Comparison of ENCODE assay signal across 22 cellular contexts in genomic region chr4:184510431-184510830, GRCh38. TPM values are rescaled to one million over a fixed set of nuclear protein-coding genes. Genes with fewer than 3 reads are reported as not detected.
DNase-seq lines count a peak whose midpoint lies in the region; ATAC-seq and TF ChIP-seq lines count a peak whose summit lies in the region.
"Had no signal": no experiment of that assay in that cellular context is flagged by ENCODE, and none has a peak within 500 bp of the region (broad histone marks: within the 10 kb centered on the region; RNA-seq: fewer than 3 reads in every experiment).

No MANE protein-coding gene starts in this region.

- TF ChIP-seq CTCF in NB4 (IDR thresholded peaks at IDR 0.05; ENCODE audit: low read depth, low read length) (no peak), lung (IDR thresholded peaks at IDR 0.05; ENCODE audit: control extremely low read depth, extremely low read depth) (no peak), coronary artery (IDR thresholded peaks at IDR 0.05) (no peak), progenitor cell of endocrine pancreas (IDR thresholded peaks at IDR 0.05; ENCODE audit: unreplicated experiment) (no peak)

- ATAC-seq in lung (ENCODE audit: insufficient read depth, low FRiP score), result peak; percentile 32
- ATAC-seq: A549, HCT116 had no signal

- peaks cover 0 to 4% of the 10 kb centered on the region in 2 donors for H3K9me3 ChIP-seq in lung (ENCODE audit: control insufficient read depth in 2 of 2, insufficient read depth in 1 of 2, low read length in 1 of 2)
- H3K9me3 ChIP-seq: A549, Peyer's patch had no signal

- H3K36me3 Mint-ChIP-seq in progenitor cell of endocrine pancreas (ENCODE audit: insufficient read depth), result no peaks in the 10 kb centered on the region

- H3K27me3 ChIP-seq in lung (ENCODE audit: control insufficient read depth, insufficient read depth), result no peaks in the 10 kb centered on the region
- H3K27me3 ChIP-seq: Peyer's patch had no signal

- H3K4me3 ChIP-seq in NB4 (ENCODE audit: low read depth, low read length) (no peak overlapping the region), lung (no peak overlapping the region), coronary artery (no peak overlapping the region)
- H3K4me3 ChIP-seq: A549, GM23248, Peyer's patch had no signal

- peaks cover 9% of the 10 kb centered on the region for H3K27me3 Mint-ChIP-seq in progenitor cell of endocrine pancreas
- H3K27me3 Mint-ChIP-seq: CD4-positive, alpha-beta T cell had no signal

- H3K27ac ChIP-seq in lung (ENCODE audit: low read depth in 1 of 2, low read length in 1 of 2) (no peak overlapping the region), coronary artery (no peak overlapping the region)
- H3K27ac ChIP-seq: A549, GM23248, Peyer's patch had no signal

- H3K4me1 ChIP-seq in lung (ENCODE audit: control insufficient read depth in 2 of 2, insufficient read depth in 2 of 2, low read length in 2 of 2), result no peaks in the 10 kb centered on the region

- no peak overlapping the region for H3K4me3 Mint-ChIP-seq in progenitor cell of endocrine pancreas (ENCODE audit: low read depth)
- H3K4me3 Mint-ChIP-seq: CD4-positive, alpha-beta T cell; IgD-negative memory B cell had no signal

- peaks cover 11% of the 10 kb centered on the region for H3K9me3 Mint-ChIP-seq in progenitor cell of endocrine pancreas (ENCODE audit: low read depth)

- WGBS in lung, 2 donors, result 68 to 91% methylated on average over 4 of the region's 4 CpGs

- H3K4me1 Mint-ChIP-seq in progenitor cell of endocrine pancreas (ENCODE audit: low read depth), result no peaks in the 10 kb centered on the region

- no peak for TF ChIP-seq POLR2A in NB4 (IDR thresholded peaks at IDR 0.05; ENCODE audit: extremely low read depth, insufficient read length)

- H3K27ac Mint-ChIP-seq in progenitor cell of endocrine pancreas, result no peak overlapping the region
- H3K27ac Mint-ChIP-seq: CD4-positive, alpha-beta T cell; IgD-negative memory B cell had no signal

- H3K36me3 ChIP-seq in lung (ENCODE audit: control insufficient read depth in 2 of 2, insufficient read depth in 2 of 2, low read length in 2 of 2), result no peaks in the 10 kb centered on the region
- H3K36me3 ChIP-seq: Peyer's patch had no signal

- peak; percentile 84 for DNase-seq in CD1c-positive myeloid dendritic cell (ENCODE audit: extremely low spot score)
- peak; percentile 79 for DNase-seq in NB4 (ENCODE audit: low read depth)
- peak; percentile 6 for DNase-seq in amniotic epithelial cell (ENCODE audit: low read depth)
- no peak for DNase-seq in lung (ENCODE audit: low spot score)
- no peak for DNase-seq in coronary artery (ENCODE audit: low spot score)
- no peak for DNase-seq in C1 segment of cervical spinal cord (lab: John Stamatoyannopoulos, UW)
- DNase-seq in cerebellum (ENCODE audit: low spot score), result no peak
- no peak for DNase-seq in progenitor cell of endocrine pancreas (ENCODE audit: low spot score, unreplicated experiment)
- DNase-seq: Calu3; CD4-positive, alpha-beta T cell; DMS79 treated with DMSO at 0.1 percent for 48 hours; GF-D8; GM23248; NCI-H1092 treated with DMSO at 0.1 percent for 48 hours; NCI-H187; NCI-H69; NK-92 treated with Interleukin-12 subunit alpha and Interleukin-12 subunit beta, amount 100 ng/mL, for 24 hours; Peyer's patch; SHP77 had no signal

RNA-seq across cellular contexts. Expression of gene IRF2, which starts 36.1 kb away (rescaled TPM):
- total RNA-seq in lung, result 10 to 100 TPM; 30.7 to 65.8 TPM
- 10 to 100 TPM; 16.4 to 55.4 TPM for polyA plus RNA-seq in lung
- total RNA-seq in cerebellum, result 12.7 TPM
- total RNA-seq in progenitor cell of endocrine pancreas, result 14.3 and 19.1 TPM in 2 replicates

Comparison
In these comparisons a context has a peak if more than half of its experiments do, and no peak if none do; other contexts are left out.
1. DNase-seq: peak in CD1c-positive myeloid dendritic cell (single experiment), NB4 (single experiment) and amniotic epithelial cell (single experiment); none in lung (single experiment), coronary artery (single experiment), C1 segment of cervical spinal cord (0 of 14), cerebellum (single experiment) and progenitor cell of endocrine pancreas (single experiment).